In the genomic region with DNA sequence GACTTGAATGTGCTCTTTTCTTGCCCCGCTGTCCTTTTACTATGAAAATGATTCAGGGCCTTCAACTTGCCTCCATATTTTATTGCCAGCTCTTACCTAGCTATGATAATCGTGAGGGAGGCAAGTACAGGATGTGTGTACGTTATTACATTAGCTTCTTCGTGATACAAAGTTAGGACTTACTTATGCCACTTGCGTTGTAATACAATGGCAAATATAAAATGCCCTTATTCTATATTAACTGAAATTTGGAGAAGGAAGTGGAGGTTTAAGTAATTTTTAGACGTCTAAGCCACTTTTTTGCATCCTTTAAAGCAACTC, we compare ENCODE assay signal across 20 cellular contexts. TPM values are rescaled to one million over a fixed set of nuclear protein-coding genes. Genes with fewer than 3 reads are reported as not detected.
DNase-seq lines count a peak whose midpoint lies in the region; ATAC-seq and TF ChIP-seq lines count a peak whose summit lies in the region.
"Had no signal": no experiment of that assay in that cellular context is flagged by ENCODE, and none has a peak within 500 bp of the region (broad histone marks: within the 10 kb centered on the region; RNA-seq: fewer than 3 reads in every experiment).

No MANE protein-coding gene starts in this region.

- H3K9me3 Mint-ChIP-seq in CD4-positive, CD25-positive, alpha-beta regulatory T cell: peaks cover 0 to 7% (median 0%) of the 10 kb centered on the region in 7 donors
- peaks cover 3% of the 10 kb centered on the region for H3K9me3 Mint-ChIP-seq in natural killer cell treated with Interleukin-12 subunit alpha and Interleukin-12 subunit beta and Interleukin-15 and Interleukin-18, amount 100 ng/mL, for 72 hours
- H3K9me3 Mint-ChIP-seq: activated B cell treated with CpG ODN at 0.5 μM for 24 hours had no signal

- H3K27ac ChIP-seq in CD4-positive, CD25-positive, alpha-beta regulatory T cell (ENCODE audit: insufficient read depth, low read length, poor library complexity, severe bottlenecking): no peak overlapping the region
- H3K27ac ChIP-seq in coronary artery: no peak overlapping the region
- H3K27ac ChIP-seq: C4-2B had no signal

- no peaks in the 10 kb centered on the region for H3K9me3 ChIP-seq in CD4-positive, CD25-positive, alpha-beta regulatory T cell (ENCODE audit: control insufficient read depth in 2 of 2, low read length in 2 of 2)
- H3K9me3 ChIP-seq: Peyer's patch had no signal

- no peak for TF ChIP-seq CTCF in coronary artery (IDR thresholded peaks at IDR 0.05)

- peaks cover 0 to 9% (median 6%) of the 10 kb centered on the region in 4 donors for H3K4me1 Mint-ChIP-seq in CD4-positive, CD25-positive, alpha-beta regulatory T cell
- peaks cover 0 to 6% of the 10 kb centered on the region in 2 donors for H3K4me1 Mint-ChIP-seq in natural killer cell treated with Interleukin-12 subunit alpha and Interleukin-12 subunit beta and Interleukin-15 and Interleukin-18, amount 100 ng/mL, for 72 hours (ENCODE audit: low read depth in 2 of 2)

- H3K27ac Mint-ChIP-seq in CD4-positive, CD25-positive, alpha-beta regulatory T cell: no peak overlapping the region
- H3K27ac Mint-ChIP-seq in natural killer cell treated with Interleukin-12 subunit alpha and Interleukin-12 subunit beta and Interleukin-15 and Interleukin-18, amount 100 ng/mL, for 72 hours: no peak overlapping the region
- H3K27ac Mint-ChIP-seq: activated B cell treated with CpG ODN at 0.5 μM for 24 hours had no signal

- H3K27me3 Mint-ChIP-seq in CD4-positive, CD25-positive, alpha-beta regulatory T cell: peaks cover 40% of the 10 kb centered on the region
- peaks cover 22 to 24% of the 10 kb centered on the region in 2 donors for H3K27me3 Mint-ChIP-seq in natural killer cell treated with Interleukin-12 subunit alpha and Interleukin-12 subunit beta and Interleukin-15 and Interleukin-18, amount 100 ng/mL, for 72 hours

- H3K4me1 ChIP-seq in CD4-positive, CD25-positive, alpha-beta regulatory T cell (ENCODE audit: control insufficient read depth, insufficient read depth, low read length, poor library complexity, severe bottlenecking): no peaks in the 10 kb centered on the region
- H3K4me1 ChIP-seq: Peyer's patch had no signal

- no peak for DNase-seq in CD4-positive, CD25-positive, alpha-beta regulatory T cell
- DNase-seq in KBM-7 (peak; percentile 28), coronary artery (ENCODE audit: low spot score) (no peak), GDM1 (lab: John Stamatoyannopoulos, UW) (no peak), NCI-H1417 treated with DMSO at 0.1 percent for 48 hours (lab: John Stamatoyannopoulos, UW) (no peak)
- DNase-seq in natural killer cell treated with Interleukin-12 subunit alpha and Interleukin-12 subunit beta and Interleukin-15 and Interleukin-18, amount 100 ng/mL, for 72 hours (ENCODE audit: low spot score): no peak
- DNase-seq: activated B cell treated with CpG ODN at 0.5 μM for 24 hours; activated CD8-positive, alpha-beta memory T cell treated with anti-CD3 and anti-CD28 coated beads, Interleukin-2, amount 50 U/mL, for 48 hours; anterior cingulate cortex; Karpas-422; mesendoderm; NCI-H187; NCI-H524 treated with DMSO at 0.1 percent for 48 hours; Peyer's patch; SW 1271 had no signal

- H3K4me3 ChIP-seq in CD4-positive, CD25-positive, alpha-beta regulatory T cell (ENCODE audit: low read depth, low read length): no peak overlapping the region
- peak overlapping the region; percentile 71 for H3K4me3 ChIP-seq in coronary artery

- peak overlapping the region in 3 of 4 donors; percentile 33 to 67 (median 52) for H3K4me3 Mint-ChIP-seq in CD4-positive, CD25-positive, alpha-beta regulatory T cell
- peak overlapping the region; percentile 61 for H3K4me3 Mint-ChIP-seq in natural killer cell treated with Interleukin-12 subunit alpha and Interleukin-12 subunit beta and Interleukin-15 and Interleukin-18, amount 100 ng/mL, for 72 hours

- ATAC-seq in CD4-positive, CD25-positive, alpha-beta regulatory T cell (ENCODE audit: low read depth in 2 of 2): no peak
- no peak for ATAC-seq in natural killer cell treated with Interleukin-12 subunit alpha and Interleukin-12 subunit beta and Interleukin-15 and Interleukin-18, amount 100 ng/mL, for 72 hours
- ATAC-seq in HG03442 (IDR thresholded peaks at IDR 0.05; ENCODE audit: unreplicated experiment) (no peak), GM21423 (IDR thresholded peaks at IDR 0.05; ENCODE audit: unreplicated experiment) (no peak)

- in situ Hi-C loops in KBM-7 (cut with MboI; ENCODE audit: low pct_unique_long_range_greater_than_20kb, low sequenced_read_pairs): no loop called here

- H3K36me3 Mint-ChIP-seq in CD4-positive, CD25-positive, alpha-beta regulatory T cell: no peaks in the 10 kb centered on the region
- H3K36me3 Mint-ChIP-seq in natural killer cell treated with Interleukin-12 subunit alpha and Interleukin-12 subunit beta and Interleukin-15 and Interleukin-18, amount 100 ng/mL, for 72 hours: peaks cover 7% of the 10 kb centered on the region

- H3K36me3 ChIP-seq in CD4-positive, CD25-positive, alpha-beta regulatory T cell (ENCODE audit: control insufficient read depth, insufficient read depth, low read length): no peaks in the 10 kb centered on the region
- H3K36me3 ChIP-seq: Peyer's patch had no signal

- H3K27me3 ChIP-seq in CD4-positive, CD25-positive, alpha-beta regulatory T cell (ENCODE audit: control insufficient read depth, insufficient read depth, low read length): peaks cover 2% of the 10 kb centered on the region
- H3K27me3 ChIP-seq: Peyer's patch had no signal

RNA-seq across cellular contexts. Expression of a gene that starts 10.8 kb away (rescaled TPM):
- total RNA-seq in CD4-positive, CD25-positive, alpha-beta regulatory T cell: not detected
- not detected for polyA plus RNA-seq in CD4-positive, CD25-positive, alpha-beta regulatory T cell
- not detected for total RNA-seq in natural killer cell treated with Interleukin-12 subunit alpha and Interleukin-12 subunit beta and Interleukin-15 and Interleukin-18, amount 100 ng/mL, for 72 hours
- total RNA-seq: activated B cell treated with CpG ODN at 0.5 μM for 24 hours, osteocyte, Peyer's patch, temporal lobe had no signal
